In genomic region chr10:55348534-55348933, GRCh38 we compare ENCODE assay signal across 8 cellular contexts.
"Had no signal": no experiment of that assay in that cellular context is flagged by ENCODE, and none has a peak within 500 bp of the region (broad histone marks: within the 10 kb centered on the region; RNA-seq: fewer than 3 reads in every experiment).

No MANE protein-coding gene starts in this region.

- DNase-seq: GDM1, GF-D8 had no signal

- FAIRE-seq: G401.6, GM12878, GM12891, GM12892, GM18507, GM19239 had no signal

- ATAC-seq: GM12878 had no signal

- H3K4me3 ChIP-seq: GM12878 had no signal
